Comparison of ENCODE assay signal across 22 cellular contexts in genomic region chr6:122701666-122702065, GRCh38.
"Had no signal": no experiment of that assay in that cellular context is flagged by ENCODE, and none has a peak within 500 bp of the region (broad histone marks: within the 10 kb centered on the region; RNA-seq: fewer than 3 reads in every experiment).

No MANE protein-coding gene starts in this region.

- H3K4me1 ChIP-seq: colonic mucosa, esophagus muscularis mucosa, gastrocnemius medialis, heart right ventricle, left lung, lower lobe of right lung had no signal

- DNase-seq: colonic mucosa; cortex of kidney; effector CD8-positive, alpha-beta T cell; effector memory CD8-positive, alpha-beta T cell; endodermal cell; foreskin melanocyte; gastrocnemius medialis; glutamatergic neuron; head of caudate nucleus; heart right ventricle; hippocampal formation; immature natural killer cell; islet precursor cell; left cardiac atrium; left lung; left ventricle myocardium superior; lower lobe of right lung; mesendoderm; midbrain; naive thymus-derived CD4-positive, alpha-beta T cell had no signal

- ATAC-seq: effector memory CD8-positive, alpha-beta T cell; gastrocnemius medialis; heart right ventricle; left cardiac atrium; left lung; left ventricle myocardium superior; lower lobe of right lung; naive thymus-derived CD4-positive, alpha-beta T cell had no signal

- H3K4me3 ChIP-seq: colonic mucosa, esophagus muscularis mucosa, gastrocnemius medialis, heart right ventricle, left lung, lower lobe of right lung had no signal

- H3K27me3 ChIP-seq: colonic mucosa, esophagus muscularis mucosa, gastrocnemius medialis, left lung had no signal

- H3K9me3 ChIP-seq: colonic mucosa, esophagus muscularis mucosa, gastrocnemius medialis, heart right ventricle, left lung, lower lobe of right lung had no signal

- H3K27ac ChIP-seq: colonic mucosa, esophagus muscularis mucosa, gastrocnemius medialis, heart right ventricle, left lung, lower lobe of right lung had no signal

- H3K36me3 ChIP-seq: colonic mucosa, esophagus muscularis mucosa, gastrocnemius medialis, heart right ventricle, left lung, lower lobe of right lung had no signal

- FAIRE-seq: endometrium had no signal
